1 cellular context compared by ENCODE assay signal in the genomic region with DNA sequence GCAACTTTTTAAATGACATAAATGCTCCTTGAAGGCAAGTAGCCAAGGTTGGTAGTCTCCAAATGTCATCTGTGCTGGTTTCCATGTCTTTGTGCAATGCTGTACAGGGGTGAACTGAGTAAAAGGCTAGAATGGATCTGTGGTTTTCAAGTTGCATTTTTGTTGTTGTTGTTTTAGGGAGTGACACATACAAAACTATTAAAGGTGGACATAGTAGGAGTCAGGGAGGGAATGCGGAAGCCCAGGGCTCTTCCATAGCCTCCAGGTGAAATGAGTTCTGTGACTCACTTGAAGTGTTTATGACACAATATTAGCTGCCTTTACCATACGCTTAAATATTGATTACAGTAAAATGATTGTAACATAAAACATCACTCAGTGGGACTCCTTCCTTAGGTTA.
TF ChIP-seq lines count a peak whose summit lies in the region.

No MANE protein-coding gene starts in this region.

TF ChIP-seq in WTC11, 78 proteins besides CTCF, POLR2A, EP300 and RAD21 (continued from another document):
- TF ChIP-seq E2F4 (CRISPR knock-in tag; IDR thresholded peaks at IDR 0.05; ENCODE audit: borderline replicate concordance, low read depth) (no peak), ESRRA (CRISPR knock-in tag; IDR thresholded peaks at IDR 0.05; ENCODE audit: borderline replicate concordance) (no peak), TCF7 (CRISPR knock-in tag; IDR thresholded peaks at IDR 0.05; ENCODE audit: low read depth) (no peak)
- TF ChIP-seq, protein P1, sequence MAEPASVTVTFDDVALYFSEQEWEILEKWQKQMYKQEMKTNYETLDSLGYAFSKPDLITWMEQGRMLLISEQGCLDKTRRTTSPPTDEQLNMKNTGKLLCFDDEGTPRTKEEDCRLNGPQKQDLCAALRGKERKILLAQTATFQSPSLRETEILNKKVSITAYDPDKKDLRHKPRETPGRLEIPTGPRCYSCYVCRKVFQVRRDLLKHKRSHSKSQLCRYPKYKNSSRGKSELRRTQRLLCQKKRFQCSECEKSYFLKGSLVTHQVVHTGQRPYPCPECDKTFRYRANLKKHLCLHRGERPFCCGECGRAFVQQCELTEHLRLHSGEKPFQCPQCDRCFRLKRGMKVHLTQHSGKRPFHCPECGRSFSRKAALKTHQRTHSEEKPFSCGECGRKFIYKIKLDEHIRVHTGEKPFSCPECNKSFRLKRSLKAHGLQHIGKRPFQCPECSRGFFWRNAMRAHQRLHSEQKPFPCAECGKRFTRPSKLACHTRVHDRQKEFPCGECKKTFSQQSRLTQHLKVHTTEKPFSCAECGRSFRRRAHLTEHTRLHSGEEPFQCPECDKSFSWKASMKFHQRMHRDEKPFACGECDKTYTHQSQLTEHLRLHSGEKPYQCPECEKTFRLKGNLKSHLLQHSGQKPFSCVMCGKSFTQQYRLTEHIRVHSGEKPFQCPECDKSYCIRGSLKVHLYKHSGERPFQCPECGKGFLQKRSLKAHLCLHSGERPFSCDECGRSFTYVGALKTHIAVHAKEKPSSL (CRISPR knock-in tag; conservative IDR thresholded peaks at IDR 0.05), result no peak
TF ChIP-seq in WTC11: peak in this region for 0.
